In genomic region chr14:94748667-94749347, GRCh38 we compare ENCODE assay signal across 9 cellular contexts. TPM values are rescaled to one million over a fixed set of nuclear protein-coding genes. Genes with fewer than 3 reads are reported as not detected.
DNase-seq lines count a peak whose midpoint lies in the region; ATAC-seq and TF ChIP-seq lines count a peak whose summit lies in the region.
"Had no signal": no experiment of that assay in that cellular context is flagged by ENCODE, and none has a peak within 500 bp of the region (broad histone marks: within the 10 kb centered on the region; RNA-seq: fewer than 3 reads in every experiment).

No MANE protein-coding gene starts in this region.

- H3K4me3 ChIP-seq in HCT116 (replicated peaks in 1 of 2; ENCODE audit: low read depth in 1 of 2, low read length in 2 of 2) (0 out of 4 replicates have a peak overlapping the region, but pooled peaks of 1 of the 2 experiments have one; percentile 12), esophagus squamous epithelium (no peak overlapping the region)
- H3K4me3 ChIP-seq in naive thymus-derived CD4-positive, alpha-beta T cell (ENCODE audit: low read length) = no peak overlapping the region

- no TSS peak for BruUV-seq in HCT116 (replicated peaks; lab: Mats Ljungman, UMichigan)

- no peak overlapping the region for H3K27ac Mint-ChIP-seq in naive thymus-derived CD4-positive, alpha-beta T cell

- H3K9me2 ChIP-seq in HCT116 (ENCODE audit: insufficient read depth) = no peaks in the 10 kb centered on the region

- peak; percentile 85 for TF ChIP-seq RAD21 in HCT116 (IDR thresholded peaks at IDR 0.05; ENCODE audit: low read depth)

- DNase-seq in DMS53 (lab: John Stamatoyannopoulos, UW) (peak; percentile 39), HCT116 (ENCODE audit: low read depth, low spot score) (peak; percentile 59), RWPE1 (ENCODE audit: low spot score) (peak; percentile 50), iris pigment epithelial cell (ENCODE audit: low read depth) (peak; percentile 14), esophagus squamous epithelium (lab: John Stamatoyannopoulos, UW) (no peak), omental fat pad (ENCODE audit: low spot score) (no peak)
- DNase-seq in naive thymus-derived CD4-positive, alpha-beta T cell = no peak

- H3K4me2 ChIP-seq in HCT116 (ENCODE audit: low read length) = peak overlapping the region; percentile 54

- no peaks in the 10 kb centered on the region for H4K20me1 ChIP-seq in HCT116 (ENCODE audit: insufficient read depth)

- peaks cover 0 to 17% (median 10%) of the 10 kb centered on the region in 5 donors for H3K27me3 Mint-ChIP-seq in naive thymus-derived CD4-positive, alpha-beta T cell

- H3K4me3 Mint-ChIP-seq in naive thymus-derived CD4-positive, alpha-beta T cell = no peak overlapping the region

- H3K4me1 Mint-ChIP-seq in naive thymus-derived CD4-positive, alpha-beta T cell = no peaks in the 10 kb centered on the region

- H3K4me1 ChIP-seq in HCT116 (ENCODE audit: control insufficient read depth in 1 of 2, insufficient read depth in 2 of 2, low read length in 2 of 2) (peaks cover 0 to 9% of the 10 kb centered on the region in 2 experiments; a peak in 3 of 4 replicates), esophagus squamous epithelium (no peaks in the 10 kb centered on the region)
- no peaks in the 10 kb centered on the region for H3K4me1 ChIP-seq in naive thymus-derived CD4-positive, alpha-beta T cell (ENCODE audit: control insufficient read depth in 2 of 2, insufficient read depth in 2 of 2, low read length in 2 of 2)

- no peak for TF ChIP-seq POLR2A in HCT116 (IDR thresholded peaks at IDR 0.05; ENCODE audit: borderline replicate concordance, extremely low read depth, insufficient read depth, insufficient read length)
- TF ChIP-seq POLR2A in esophagus squamous epithelium (IDR thresholded peaks at IDR 0.05) = no peak

- no peaks in the 10 kb centered on the region for H3K9me3 ChIP-seq in HCT116 (ENCODE audit: control insufficient read depth in 1 of 2, insufficient read depth in 1 of 2, low read depth in 1 of 2, low read length in 2 of 2)
- no peaks in the 10 kb centered on the region for H3K9me3 ChIP-seq in esophagus squamous epithelium
- no peaks in the 10 kb centered on the region for H3K9me3 ChIP-seq in naive thymus-derived CD4-positive, alpha-beta T cell (ENCODE audit: control insufficient read depth in 2 of 3, low read length in 3 of 3)

- H3K27ac ChIP-seq in HCT116 (ENCODE audit: low read depth, low read length) = no peak overlapping the region
- no peak overlapping the region for H3K27ac ChIP-seq in RWPE1
- H3K27ac ChIP-seq in esophagus squamous epithelium = no peak overlapping the region
- no peak overlapping the region for H3K27ac ChIP-seq in naive thymus-derived CD4-positive, alpha-beta T cell (ENCODE audit: low read depth, low read length)

- peaks cover 0 to 4% (median 0%) of the 10 kb centered on the region in 11 donors for H3K9me3 Mint-ChIP-seq in naive thymus-derived CD4-positive, alpha-beta T cell

- RAD21 ChIA-PET in HCT116 (lab: Charles Lee; ENCODE audit: low non-redundant PET in 1 of 2, low total read pairs in 2 of 2, uncharacterized antibody in 2 of 2, unreplicated experiment in 2 of 2) = no interaction called here

- CTCF ChIA-PET in HCT116 (lab: Charles Lee) = interaction anchor here (0.9 to 2.1 kb wide), 7 partner anchors 20 to 612 kb away, joined by 3 to 10 read pairs (median 3); no protein-coding TSS in a partner anchor
- CTCF ChIA-PET in RWPE1 (lab: Yijun Ruan, JAX) = interaction anchor here (0.6 to 1.5 kb wide), 8 partner anchors 12 to 317 kb away, joined by 3 to 9 read pairs (median 4); no protein-coding TSS in a partner anchor
- CTCF ChIA-PET in naive thymus-derived CD4-positive, alpha-beta T cell (lab: Charles Lee) = interaction anchor here (0.5 kb wide), 1 partner anchor 61 kb away, joined by 3 read pairs; no protein-coding TSS in a partner anchor

- 21 to 35% methylated on average over 11 of the region's 11 CpGs for WGBS in esophagus squamous epithelium, 2 donors

- H2AFZ ChIP-seq in HCT116 (ENCODE audit: low read depth, low read length, poor library complexity, severe bottlenecking) = peak overlapping the region; percentile 98

- POLR2A ChIA-PET in HCT116 (lab: Charles Lee) = no interaction called here
- POLR2A ChIA-PET in RWPE1 (lab: Yijun Ruan, JAX; ENCODE audit: low non-redundant PET) = no interaction called here
- POLR2A ChIA-PET in naive thymus-derived CD4-positive, alpha-beta T cell (lab: Charles Lee) = no interaction called here

- no peaks in the 10 kb centered on the region for H3K27me3 ChIP-seq in HCT116 (ENCODE audit: insufficient read depth, low read length)
- H3K27me3 ChIP-seq in esophagus squamous epithelium = peaks cover 0 to 26% (median 0%) of the 10 kb centered on the region in 4 donors
- H3K27me3 ChIP-seq in naive thymus-derived CD4-positive, alpha-beta T cell (ENCODE audit: control insufficient read depth in 2 of 2, insufficient read depth in 2 of 2, low read length in 2 of 2) = no peaks in the 10 kb centered on the region

- intact Hi-C loops in HCT116 (cut with micrococcal nuclease) = loop anchor here (1.0 to 10.0 kb wide), 3 partner anchors 30 to 324 kb away; no protein-coding TSS in a partner anchor
- intact Hi-C loops in esophagus squamous epithelium (cut with DNase I) = no loop called here
- intact Hi-C loops in naive thymus-derived CD4-positive, alpha-beta T cell (cut with micrococcal nuclease) = no loop called here

- no peaks in the 10 kb centered on the region for H3K36me3 Mint-ChIP-seq in naive thymus-derived CD4-positive, alpha-beta T cell

- no peaks in the 10 kb centered on the region for H3K79me2 ChIP-seq in HCT116 (ENCODE audit: insufficient read depth, low read length)

- H3K36me3 ChIP-seq in HCT116 (ENCODE audit: control insufficient read depth in 1 of 2, insufficient read depth in 2 of 2, low read length in 2 of 2) = no peaks in the 10 kb centered on the region
- no peaks in the 10 kb centered on the region for H3K36me3 ChIP-seq in esophagus squamous epithelium
- no peaks in the 10 kb centered on the region for H3K36me3 ChIP-seq in naive thymus-derived CD4-positive, alpha-beta T cell (ENCODE audit: control insufficient read depth in 2 of 3, insufficient read depth in 3 of 3, low read length in 3 of 3)

- ATAC-seq in HCT116 = peak; percentile 99
- no peak for ATAC-seq in HG02938 (IDR thresholded peaks at IDR 0.05; ENCODE audit: unreplicated experiment)
- no peak for ATAC-seq in naive thymus-derived CD4-positive, alpha-beta T cell
- ATAC-seq in omental fat pad (ENCODE audit: low FRiP score) = no peak

- TF ChIP-seq CTCF in HCT116 (IDR thresholded peaks at IDR 0.05 in 2 of 3, conservative IDR thresholded peaks at IDR 0.05 in 1 of 3; ENCODE audit: borderline replicate concordance in 1 of 3, insufficient read depth in 1 of 3, low read depth in 2 of 3, low read length in 2 of 3) (peak; percentile 84 to 97 (median 91)), RWPE1 (conservative IDR thresholded peaks at IDR 0.05; ENCODE audit: low read depth) (peak; percentile 57), esophagus squamous epithelium (IDR thresholded peaks at IDR 0.05) (peak in 2 of 6 experiments; percentile 7 to 44), omental fat pad (IDR thresholded peaks at IDR 0.05) (no peak)

- no peak overlapping the region for H3K9ac ChIP-seq in HCT116 (ENCODE audit: low read length)

TF ChIP-seq in HCT116, 20 proteins besides CTCF, POLR2A, EP300 and RAD21:
- TF ChIP-seq, protein P1, sequence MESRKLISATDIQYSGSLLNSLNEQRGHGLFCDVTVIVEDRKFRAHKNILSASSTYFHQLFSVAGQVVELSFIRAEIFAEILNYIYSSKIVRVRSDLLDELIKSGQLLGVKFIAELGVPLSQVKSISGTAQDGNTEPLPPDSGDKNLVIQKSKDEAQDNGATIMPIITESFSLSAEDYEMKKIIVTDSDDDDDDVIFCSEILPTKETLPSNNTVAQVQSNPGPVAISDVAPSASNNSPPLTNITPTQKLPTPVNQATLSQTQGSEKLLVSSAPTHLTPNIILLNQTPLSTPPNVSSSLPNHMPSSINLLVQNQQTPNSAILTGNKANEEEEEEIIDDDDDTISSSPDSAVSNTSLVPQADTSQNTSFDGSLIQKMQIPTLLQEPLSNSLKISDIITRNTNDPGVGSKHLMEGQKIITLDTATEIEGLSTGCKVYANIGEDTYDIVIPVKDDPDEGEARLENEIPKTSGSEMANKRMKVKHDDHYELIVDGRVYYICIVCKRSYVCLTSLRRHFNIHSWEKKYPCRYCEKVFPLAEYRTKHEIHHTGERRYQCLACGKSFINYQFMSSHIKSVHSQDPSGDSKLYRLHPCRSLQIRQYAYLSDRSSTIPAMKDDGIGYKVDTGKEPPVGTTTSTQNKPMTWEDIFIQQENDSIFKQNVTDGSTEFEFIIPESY (IDR thresholded peaks at IDR 0.05; ENCODE audit: extremely low read depth, insufficient replicate concordance, low read length) = no peak
- TF ChIP-seq SP1 (IDR thresholded peaks at IDR 0.05; ENCODE audit: low read depth) = no peak
- no peak for TF ChIP-seq MAX (IDR thresholded peaks at IDR 0.05)
- no peak for TF ChIP-seq JUND (IDR thresholded peaks at IDR 0.05)
- TF ChIP-seq FOSL1 (IDR thresholded peaks at IDR 0.05; ENCODE audit: low read depth) = no peak
- TF ChIP-seq POLR2AphosphoS5 (IDR thresholded peaks at IDR 0.05; ENCODE audit: low read depth, low read length) = no peak
- TF ChIP-seq EZH2phosphoT487 (IDR thresholded peaks at IDR 0.05; ENCODE audit: borderline replicate concordance) = no peak
- TF ChIP-seq EGR1 (IDR thresholded peaks at IDR 0.05; ENCODE audit: low read depth) = no peak
- no peak for TF ChIP-seq SIN3A (IDR thresholded peaks at IDR 0.05; ENCODE audit: low read depth)
- no peak for TF ChIP-seq ZFX (IDR thresholded peaks at IDR 0.05)
- peak; percentile 31 for TF ChIP-seq YY1 (IDR thresholded peaks at IDR 0.05; ENCODE audit: extremely low read depth, insufficient replicate concordance, low read depth, low read length)
- peak; percentile 38; the same call in 1 of the 2 replicates for TF ChIP-seq CBX3 (IDR thresholded peaks at IDR 0.05; ENCODE audit: low read depth)
- no peak for TF ChIP-seq ZNF274 (IDR thresholded peaks at IDR 0.05; ENCODE audit: low read depth, low read length)

RNA-seq across cellular contexts. Expression of gene GSC, which starts 21.1 kb away (rescaled TPM):
- not detected for total RNA-seq in HCT116 (2021; ENCODE audit: unreplicated experiment)
- not detected in 2 replicates for polyA plus RNA-seq in HCT116 (2012)
- under 1 TPM in 1 of 4 donors, not detected in 3; 0.38 TPM for total RNA-seq in esophagus squamous epithelium
- total RNA-seq in naive thymus-derived CD4-positive, alpha-beta T cell = not detected
- not detected for polyA plus RNA-seq in naive thymus-derived CD4-positive, alpha-beta T cell
- 1 to 10 TPM in 3 of 4 donors, under 1 TPM in 1; 0.72 to 7.1 (median 3.1) TPM for total RNA-seq in omental fat pad
- total RNA-seq: RPMI7951 had no signal

Comparison
In these comparisons a context has a peak if more than half of its experiments do, and no peak if none do; other contexts are left out.
1. DNase-seq: peak in DMS53 (single experiment), HCT116 (single experiment), RWPE1 (single experiment) and iris pigment epithelial cell (single experiment); none in esophagus squamous epithelium (single experiment), naive thymus-derived CD4-positive, alpha-beta T cell (0 of 9) and omental fat pad (single experiment).
2. CTCF ChIP-seq: peak in HCT116 (3 of 3) and RWPE1 (single experiment); none in omental fat pad (0 of 3).